ENCODE assay signal across 1 cellular context in the genomic region with DNA sequence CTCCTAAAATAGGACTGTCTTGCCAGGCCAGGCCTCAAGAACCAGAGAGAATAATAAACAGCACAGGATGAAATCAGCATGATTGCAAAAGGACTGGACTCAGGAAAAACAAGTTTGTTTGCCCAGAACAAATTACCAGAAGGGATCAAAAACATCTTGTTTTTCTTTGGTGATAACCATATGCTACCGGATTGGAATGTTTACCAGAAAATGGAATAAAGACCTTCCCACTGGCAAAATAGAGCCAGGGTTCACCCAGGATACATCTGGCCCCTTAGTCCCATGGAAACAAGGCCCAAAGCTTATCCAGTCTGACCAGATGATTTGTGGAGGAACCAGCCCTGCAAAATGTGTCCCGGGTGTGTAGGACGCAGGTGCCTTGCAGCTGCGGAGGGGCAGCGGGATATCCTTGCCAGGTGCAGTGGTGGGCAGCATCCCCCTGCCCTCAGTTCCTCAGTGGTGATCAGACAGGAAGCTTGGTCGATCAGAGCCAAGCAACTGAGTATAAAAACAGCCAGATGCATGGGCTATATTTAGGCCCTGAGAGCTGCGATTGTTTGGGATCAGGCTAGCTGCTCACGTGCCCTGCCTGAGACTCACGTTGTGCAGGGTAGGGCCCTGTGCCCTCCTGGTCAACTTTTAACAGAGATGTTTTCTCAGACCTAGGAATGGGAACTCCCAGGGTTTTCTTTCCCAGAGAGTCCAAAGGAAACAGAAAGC.
TF ChIP-seq lines count a peak whose summit lies in the region.

No MANE protein-coding gene starts in this region.

TF ChIP-seq in HepG2, 621 proteins besides CTCF, POLR2A, EP300 and RAD21 (continued from another document and continues in another):
- TF ChIP-seq TFDP2 (CRISPR knock-in tag; IDR thresholded peaks at IDR 0.05) (no peak), KDM6A (CRISPR knock-in tag; IDR thresholded peaks at IDR 0.05; ENCODE audit: low read depth) (peak; percentile 77), ZNF713 (CRISPR knock-in tag; IDR thresholded peaks at IDR 0.05) (no peak), HES4 (CRISPR knock-in tag; IDR thresholded peaks at IDR 0.05; ENCODE audit: borderline replicate concordance) (no peak), ZNF10 (CRISPR knock-in tag; IDR thresholded peaks at IDR 0.05; ENCODE audit: borderline replicate concordance, low read depth) (no peak), KAT2B (IDR thresholded peaks at IDR 0.05; ENCODE audit: borderline replicate concordance, low read depth, low read length) (no peak), ZNF678 (CRISPR knock-in tag; IDR thresholded peaks at IDR 0.05) (no peak), RNF2 (conservative IDR thresholded peaks at IDR 0.05; ENCODE audit: low read depth) (no peak), ZNF558 (CRISPR knock-in tag; IDR thresholded peaks at IDR 0.05; ENCODE audit: borderline replicate concordance) (no peak), ZBTB25 (CRISPR knock-in tag; IDR thresholded peaks at IDR 0.05) (peak; percentile 90), ZNF746 (CRISPR knock-in tag; IDR thresholded peaks at IDR 0.05) (peak; percentile 37; the same call in 1 of the 2 replicates), TBX2 (CRISPR knock-in tag; IDR thresholded peaks at IDR 0.05; ENCODE audit: borderline replicate concordance) (peak; percentile 85), ZNF567 (CRISPR knock-in tag; IDR thresholded peaks at IDR 0.05; ENCODE audit: borderline replicate concordance) (no peak), GATAD1 (CRISPR knock-in tag; IDR thresholded peaks at IDR 0.05) (no peak; the same call in 1 of the 2 replicates), HMG20B (CRISPR knock-in tag; conservative IDR thresholded peaks at IDR 0.05) (peak; percentile 80; the same call in 1 of the 2 replicates), ZNF577 (CRISPR knock-in tag; IDR thresholded peaks at IDR 0.05; ENCODE audit: borderline replicate concordance, low read depth) (no peak), HNF1B (CRISPR knock-in tag; IDR thresholded peaks at IDR 0.05) (peak; percentile 78), ATM (IDR thresholded peaks at IDR 0.05; ENCODE audit: borderline replicate concordance) (no peak), HMGXB3 (CRISPR knock-in tag; IDR thresholded peaks at IDR 0.05; ENCODE audit: borderline replicate concordance) (0 out of 2 replicates have a peak, but pooled peaks have one; percentile 49), MTA3 (CRISPR knock-in tag; IDR thresholded peaks at IDR 0.05) (no peak), RXRA (CRISPR knock-in tag; IDR thresholded peaks at IDR 0.05) (peak; percentile 80)
- TF ChIP-seq, protein P1, sequence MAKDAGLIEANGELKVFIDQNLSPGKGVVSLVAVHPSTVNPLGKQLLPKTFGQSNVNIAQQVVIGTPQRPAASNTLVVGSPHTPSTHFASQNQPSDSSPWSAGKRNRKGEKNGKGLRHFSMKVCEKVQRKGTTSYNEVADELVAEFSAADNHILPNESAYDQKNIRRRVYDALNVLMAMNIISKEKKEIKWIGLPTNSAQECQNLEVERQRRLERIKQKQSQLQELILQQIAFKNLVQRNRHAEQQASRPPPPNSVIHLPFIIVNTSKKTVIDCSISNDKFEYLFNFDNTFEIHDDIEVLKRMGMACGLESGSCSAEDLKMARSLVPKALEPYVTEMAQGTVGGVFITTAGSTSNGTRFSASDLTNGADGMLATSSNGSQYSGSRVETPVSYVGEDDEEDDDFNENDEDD (CRISPR knock-in tag; IDR thresholded peaks at IDR 0.05; ENCODE audit: borderline replicate concordance): peak; percentile 60; the same call in 1 of the 2 replicates
- TF ChIP-seq, protein P2, sequence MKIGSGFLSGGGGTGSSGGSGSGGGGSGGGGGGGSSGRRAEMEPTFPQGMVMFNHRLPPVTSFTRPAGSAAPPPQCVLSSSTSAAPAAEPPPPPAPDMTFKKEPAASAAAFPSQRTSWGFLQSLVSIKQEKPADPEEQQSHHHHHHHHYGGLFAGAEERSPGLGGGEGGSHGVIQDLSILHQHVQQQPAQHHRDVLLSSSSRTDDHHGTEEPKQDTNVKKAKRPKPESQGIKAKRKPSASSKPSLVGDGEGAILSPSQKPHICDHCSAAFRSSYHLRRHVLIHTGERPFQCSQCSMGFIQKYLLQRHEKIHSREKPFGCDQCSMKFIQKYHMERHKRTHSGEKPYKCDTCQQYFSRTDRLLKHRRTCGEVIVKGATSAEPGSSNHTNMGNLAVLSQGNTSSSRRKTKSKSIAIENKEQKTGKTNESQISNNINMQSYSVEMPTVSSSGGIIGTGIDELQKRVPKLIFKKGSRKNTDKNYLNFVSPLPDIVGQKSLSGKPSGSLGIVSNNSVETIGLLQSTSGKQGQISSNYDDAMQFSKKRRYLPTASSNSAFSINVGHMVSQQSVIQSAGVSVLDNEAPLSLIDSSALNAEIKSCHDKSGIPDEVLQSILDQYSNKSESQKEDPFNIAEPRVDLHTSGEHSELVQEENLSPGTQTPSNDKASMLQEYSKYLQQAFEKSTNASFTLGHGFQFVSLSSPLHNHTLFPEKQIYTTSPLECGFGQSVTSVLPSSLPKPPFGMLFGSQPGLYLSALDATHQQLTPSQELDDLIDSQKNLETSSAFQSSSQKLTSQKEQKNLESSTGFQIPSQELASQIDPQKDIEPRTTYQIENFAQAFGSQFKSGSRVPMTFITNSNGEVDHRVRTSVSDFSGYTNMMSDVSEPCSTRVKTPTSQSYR (CRISPR knock-in tag; IDR thresholded peaks at IDR 0.05; ENCODE audit: borderline replicate concordance): peak; percentile 52; the same call in 1 of the 2 replicates
- TF ChIP-seq, protein P3, sequence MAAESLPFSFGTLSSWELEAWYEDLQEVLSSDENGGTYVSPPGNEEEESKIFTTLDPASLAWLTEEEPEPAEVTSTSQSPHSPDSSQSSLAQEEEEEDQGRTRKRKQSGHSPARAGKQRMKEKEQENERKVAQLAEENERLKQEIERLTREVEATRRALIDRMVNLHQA (CRISPR knock-in tag; IDR thresholded peaks at IDR 0.05): no peak
- TF ChIP-seq, protein P4, sequence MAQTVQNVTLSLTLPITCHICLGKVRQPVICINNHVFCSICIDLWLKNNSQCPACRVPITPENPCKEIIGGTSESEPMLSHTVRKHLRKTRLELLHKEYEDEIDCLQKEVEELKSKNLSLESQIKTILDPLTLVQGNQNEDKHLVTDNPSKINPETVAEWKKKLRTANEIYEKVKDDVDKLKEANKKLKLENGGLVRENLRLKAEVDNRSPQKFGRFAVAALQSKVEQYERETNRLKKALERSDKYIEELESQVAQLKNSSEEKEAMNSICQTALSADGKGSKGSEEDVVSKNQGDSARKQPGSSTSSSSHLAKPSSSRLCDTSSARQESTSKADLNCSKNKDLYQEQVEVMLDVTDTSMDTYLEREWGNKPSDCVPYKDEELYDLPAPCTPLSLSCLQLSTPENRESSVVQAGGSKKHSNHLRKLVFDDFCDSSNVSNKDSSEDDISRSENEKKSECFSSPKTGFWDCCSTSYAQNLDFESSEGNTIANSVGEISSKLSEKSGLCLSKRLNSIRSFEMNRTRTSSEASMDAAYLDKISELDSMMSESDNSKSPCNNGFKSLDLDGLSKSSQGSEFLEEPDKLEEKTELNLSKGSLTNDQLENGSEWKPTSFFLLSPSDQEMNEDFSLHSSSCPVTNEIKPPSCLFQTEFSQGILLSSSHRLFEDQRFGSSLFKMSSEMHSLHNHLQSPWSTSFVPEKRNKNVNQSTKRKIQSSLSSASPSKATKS (CRISPR knock-in tag; IDR thresholded peaks at IDR 0.05): no peak
- TF ChIP-seq, protein P5, sequence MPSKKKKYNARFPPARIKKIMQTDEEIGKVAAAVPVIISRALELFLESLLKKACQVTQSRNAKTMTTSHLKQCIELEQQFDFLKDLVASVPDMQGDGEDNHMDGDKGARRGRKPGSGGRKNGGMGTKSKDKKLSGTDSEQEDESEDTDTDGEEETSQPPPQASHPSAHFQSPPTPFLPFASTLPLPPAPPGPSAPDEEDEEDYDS (CRISPR knock-in tag; IDR thresholded peaks at IDR 0.05): peak; percentile 63; the same call in 1 of the 2 replicates
- TF ChIP-seq, protein P6, sequence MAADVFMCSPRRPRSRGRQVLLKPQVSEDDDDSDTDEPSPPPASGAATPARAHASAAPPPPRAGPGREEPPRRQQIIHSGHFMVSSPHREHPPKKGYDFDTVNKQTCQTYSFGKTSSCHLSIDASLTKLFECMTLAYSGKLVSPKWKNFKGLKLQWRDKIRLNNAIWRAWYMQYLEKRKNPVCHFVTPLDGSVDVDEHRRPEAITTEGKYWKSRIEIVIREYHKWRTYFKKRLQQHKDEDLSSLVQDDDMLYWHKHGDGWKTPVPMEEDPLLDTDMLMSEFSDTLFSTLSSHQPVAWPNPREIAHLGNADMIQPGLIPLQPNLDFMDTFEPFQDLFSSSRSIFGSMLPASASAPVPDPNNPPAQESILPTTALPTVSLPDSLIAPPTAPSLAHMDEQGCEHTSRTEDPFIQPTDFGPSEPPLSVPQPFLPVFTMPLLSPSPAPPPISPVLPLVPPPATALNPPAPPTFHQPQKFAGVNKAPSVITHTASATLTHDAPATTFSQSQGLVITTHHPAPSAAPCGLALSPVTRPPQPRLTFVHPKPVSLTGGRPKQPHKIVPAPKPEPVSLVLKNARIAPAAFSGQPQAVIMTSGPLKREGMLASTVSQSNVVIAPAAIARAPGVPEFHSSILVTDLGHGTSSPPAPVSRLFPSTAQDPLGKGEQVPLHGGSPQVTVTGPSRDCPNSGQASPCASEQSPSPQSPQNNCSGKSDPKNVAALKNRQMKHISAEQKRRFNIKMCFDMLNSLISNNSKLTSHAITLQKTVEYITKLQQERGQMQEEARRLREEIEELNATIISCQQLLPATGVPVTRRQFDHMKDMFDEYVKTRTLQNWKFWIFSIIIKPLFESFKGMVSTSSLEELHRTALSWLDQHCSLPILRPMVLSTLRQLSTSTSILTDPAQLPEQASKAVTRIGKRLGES (CRISPR knock-in tag; IDR thresholded peaks at IDR 0.05; ENCODE audit: borderline replicate concordance): 0 out of 2 replicates have a peak, but pooled peaks have one; percentile 66
- TF ChIP-seq, protein P7, sequence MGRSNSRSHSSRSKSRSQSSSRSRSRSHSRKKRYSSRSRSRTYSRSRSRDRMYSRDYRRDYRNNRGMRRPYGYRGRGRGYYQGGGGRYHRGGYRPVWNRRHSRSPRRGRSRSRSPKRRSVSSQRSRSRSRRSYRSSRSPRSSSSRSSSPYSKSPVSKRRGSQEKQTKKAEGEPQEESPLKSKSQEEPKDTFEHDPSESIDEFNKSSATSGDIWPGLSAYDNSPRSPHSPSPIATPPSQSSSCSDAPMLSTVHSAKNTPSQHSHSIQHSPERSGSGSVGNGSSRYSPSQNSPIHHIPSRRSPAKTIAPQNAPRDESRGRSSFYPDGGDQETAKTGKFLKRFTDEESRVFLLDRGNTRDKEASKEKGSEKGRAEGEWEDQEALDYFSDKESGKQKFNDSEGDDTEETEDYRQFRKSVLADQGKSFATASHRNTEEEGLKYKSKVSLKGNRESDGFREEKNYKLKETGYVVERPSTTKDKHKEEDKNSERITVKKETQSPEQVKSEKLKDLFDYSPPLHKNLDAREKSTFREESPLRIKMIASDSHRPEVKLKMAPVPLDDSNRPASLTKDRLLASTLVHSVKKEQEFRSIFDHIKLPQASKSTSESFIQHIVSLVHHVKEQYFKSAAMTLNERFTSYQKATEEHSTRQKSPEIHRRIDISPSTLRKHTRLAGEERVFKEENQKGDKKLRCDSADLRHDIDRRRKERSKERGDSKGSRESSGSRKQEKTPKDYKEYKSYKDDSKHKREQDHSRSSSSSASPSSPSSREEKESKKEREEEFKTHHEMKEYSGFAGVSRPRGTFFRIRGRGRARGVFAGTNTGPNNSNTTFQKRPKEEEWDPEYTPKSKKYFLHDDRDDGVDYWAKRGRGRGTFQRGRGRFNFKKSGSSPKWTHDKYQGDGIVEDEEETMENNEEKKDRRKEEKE (IDR thresholded peaks at IDR 0.05): no peak
